17 cellular contexts compared by ENCODE assay signal in the genomic region with DNA sequence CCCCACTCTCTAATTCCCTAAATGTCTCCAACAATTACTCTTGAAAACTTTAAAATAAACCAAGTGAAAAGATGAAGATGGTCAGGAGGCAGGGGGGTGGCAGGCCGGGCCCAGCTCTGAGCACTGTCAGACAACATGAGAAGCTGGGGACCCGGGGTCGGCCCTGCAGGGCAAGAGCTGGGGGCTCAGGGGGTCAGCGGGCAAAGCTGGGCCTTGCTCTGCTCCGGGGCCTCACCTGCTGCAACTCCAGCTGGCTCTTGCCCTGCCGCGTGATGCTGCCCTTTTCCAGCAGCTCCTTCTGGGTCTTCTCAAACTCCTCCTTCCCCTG. TPM values are rescaled to one million over a fixed set of nuclear protein-coding genes. Genes with fewer than 3 reads are reported as not detected.
DNase-seq lines count a peak whose midpoint lies in the region; ATAC-seq and TF ChIP-seq lines count a peak whose summit lies in the region.
"Had no signal": no experiment of that assay in that cellular context is flagged by ENCODE, and none has a peak within 500 bp of the region (broad histone marks: within the 10 kb centered on the region; RNA-seq: fewer than 3 reads in every experiment).

No MANE protein-coding gene starts in this region.

- no peaks in the 10 kb centered on the region for H3K9me3 Mint-ChIP-seq in Calu3 (ENCODE audit: low read depth, unreplicated experiment)
- H3K9me3 Mint-ChIP-seq: nephron progenitor cell; T-helper 1 cell treated with Interleukin-12 subunit alpha and Interleukin-12 subunit beta and Interleukin-4 antibody, amounts not matched to agents 30 μg/mL and 1 μg/mL, for 36 hours had no signal

- no peak overlapping the region for H3K4me3 Mint-ChIP-seq in Calu3 (ENCODE audit: low read depth, unreplicated experiment)
- no peak overlapping the region for H3K4me3 Mint-ChIP-seq in T-helper 17 cell
- H3K4me3 Mint-ChIP-seq: activated CD8-positive, alpha-beta memory T cell treated with anti-CD3 and anti-CD28 coated beads, Interleukin-2, amount 10 ng/mL, durations not matched to agents 7 days and 5 days; nephron progenitor cell; T-helper 1 cell treated with Interleukin-12 subunit alpha and Interleukin-12 subunit beta and Interleukin-4 antibody, amounts not matched to agents 30 μg/mL and 1 μg/mL, for 36 hours had no signal

- H3K27ac ChIP-seq in gastroesophageal sphincter: peak overlapping the region in 3 of 4 donors; percentile 68 to 71 (median 71)

- DNase-seq in Calu3: no peak
- no peak for DNase-seq in T-helper 17 cell
- DNase-seq in NCI-H1694 (lab: John Stamatoyannopoulos, UW): no peak
- DNase-seq in NCI-H748 (lab: John Stamatoyannopoulos, UW; ENCODE audit: unreplicated experiment): no peak
- no peak for DNase-seq in left colon
- DNase-seq: activated gamma-delta T cell; NCI-H2171; NK-92 treated with Interleukin-12 subunit alpha and Interleukin-12 subunit beta, amount 100 ng/mL, for 24 hours had no signal

- H3K4me3 ChIP-seq in gastroesophageal sphincter (no peak overlapping the region), skeletal muscle satellite cell (ENCODE audit: low read length) (no peak overlapping the region)
- H3K4me3 ChIP-seq: HAP-1 had no signal

- H3K36me3 Mint-ChIP-seq in Calu3 (ENCODE audit: insufficient read depth, unreplicated experiment): peaks cover 83% of the 10 kb centered on the region
- no peaks in the 10 kb centered on the region for H3K36me3 Mint-ChIP-seq in T-helper 17 cell (ENCODE audit: low read depth)
- H3K36me3 Mint-ChIP-seq: activated CD8-positive, alpha-beta memory T cell treated with anti-CD3 and anti-CD28 coated beads, Interleukin-2, amount 10 ng/mL, durations not matched to agents 7 days and 5 days had no signal

- ATAC-seq in T-helper 17 cell (no peak), gastroesophageal sphincter (no peak), left colon (no peak), HG03565 (IDR thresholded peaks at IDR 0.05; ENCODE audit: unreplicated experiment) (no peak)

- no peak for TF ChIP-seq EP300 in gastroesophageal sphincter (IDR thresholded peaks at IDR 0.05)

- TF ChIP-seq CTCF in Calu3 (IDR thresholded peaks at IDR 0.05; ENCODE audit: unreplicated experiment): no peak
- no peak for TF ChIP-seq CTCF in gastroesophageal sphincter (IDR thresholded peaks at IDR 0.05)

- peak overlapping the region; percentile 13 for H3K9ac ChIP-seq in skeletal muscle satellite cell (ENCODE audit: low read depth, low read length)

- intact Hi-C loops in Calu3 (cut with micrococcal nuclease; ENCODE audit: unreplicated experiment) (loop anchor here (1.0 to 5.0 kb wide), 2 partner anchors 74 to 152 kb away; no protein-coding TSS in a partner anchor), left colon (cut with DNase I, micrococcal nuclease) (loop anchor here (5.0 to 10.0 kb wide), 2 partner anchors 154 to 161 kb away; no protein-coding TSS in a partner anchor)

- CTCF ChIA-PET in Calu3 (lab: Charles Lee): interaction anchor here (0.6 to 1.7 kb wide), 13 partner anchors 9 to 179 kb away, joined by 3 to 26 read pairs (median 4); no protein-coding TSS in a partner anchor

- H3K4me1 ChIP-seq in gastroesophageal sphincter: peaks cover 5 to 47% (median 26%) of the 10 kb centered on the region in 3 donors
- H3K4me1 ChIP-seq in skeletal muscle satellite cell (ENCODE audit: control insufficient read depth, insufficient read depth, low read length): peaks cover 19% of the 10 kb centered on the region
- H3K4me1 ChIP-seq: HAP-1 had no signal

- H3K4me2 ChIP-seq in skeletal muscle satellite cell (ENCODE audit: low read length): no peak overlapping the region

- TF ChIP-seq POLR2A in gastroesophageal sphincter (IDR thresholded peaks at IDR 0.05): no peak

- H3K27me3 Mint-ChIP-seq in Calu3 (ENCODE audit: unreplicated experiment) (no peaks in the 10 kb centered on the region), T-helper 17 cell (no peaks in the 10 kb centered on the region)

- H3K27ac Mint-ChIP-seq in Calu3 (ENCODE audit: unreplicated experiment) (peak overlapping the region; percentile 39), T-helper 17 cell (peak overlapping the region; percentile 59)
- H3K27ac Mint-ChIP-seq: activated CD8-positive, alpha-beta memory T cell treated with anti-CD3 and anti-CD28 coated beads, Interleukin-2, amount 10 ng/mL, durations not matched to agents 7 days and 5 days; T-helper 1 cell treated with Interleukin-12 subunit alpha and Interleukin-12 subunit beta and Interleukin-4 antibody, amounts not matched to agents 30 μg/mL and 1 μg/mL, for 36 hours had no signal

- H3K27me3 ChIP-seq in gastroesophageal sphincter (no peaks in the 10 kb centered on the region), skeletal muscle satellite cell (ENCODE audit: control insufficient read depth, insufficient read depth, low read length) (no peaks in the 10 kb centered on the region)

- H3K36me3 ChIP-seq in gastroesophageal sphincter: peaks cover 0 to 80% of the 10 kb centered on the region in 2 donors
- peaks cover 87% of the 10 kb centered on the region for H3K36me3 ChIP-seq in skeletal muscle satellite cell (ENCODE audit: insufficient read depth, low read length)

- BruUV-seq in Calu3 (replicated peaks; lab: Mats Ljungman, UMichigan): no TSS peak

- H3K4me1 Mint-ChIP-seq in Calu3 (ENCODE audit: low read depth, unreplicated experiment) (peaks cover 14% of the 10 kb centered on the region), T-helper 17 cell (peaks cover 7% of the 10 kb centered on the region)

- WGBS in gastroesophageal sphincter (ENCODE audit: low coverage in 1 of 2), 2 donors: 17% methylated on average over 2 of the region's 7 CpGs; no CpG with 5 or more reads in 1 of the 2 donors

- H3K9me3 ChIP-seq in T-helper 17 cell (ENCODE audit: control insufficient read depth, low read length, poor library complexity, severe bottlenecking) (no peaks in the 10 kb centered on the region), gastroesophageal sphincter (no peaks in the 10 kb centered on the region), skeletal muscle satellite cell (replicated peaks; ENCODE audit: low read length) (no peaks in the 10 kb centered on the region)
- H3K9me3 ChIP-seq: HAP-1 had no signal

RNA-seq across cellular contexts. Expression of gene CTRB1, which starts 14.8 kb away (rescaled TPM):
- not detected in 2 replicates for total RNA-seq in Calu3 (2022)
- not detected for total RNA-seq in T-helper 17 cell
- not detected for total RNA-seq in gastroesophageal sphincter
- not detected in 2 replicates for total RNA-seq in skeletal muscle satellite cell (2012; rRNA removed)
- 1 to 10 TPM in 1 of 2 donors, not detected in 1; 2.4 TPM for total RNA-seq in left colon
- total RNA-seq: activated CD8-positive, alpha-beta memory T cell treated with anti-CD3 and anti-CD28 coated beads, Interleukin-2, amount 10 ng/mL, durations not matched to agents 7 days and 5 days; liver; Right ventricle myocardium superior had no signal

RNA-seq across cellular contexts. Expression of gene BCAR1, which starts 17.8 kb away (rescaled TPM):
- total RNA-seq in Calu3 (2022) (153 and 168 TPM in 2 replicates), T-helper 17 cell (under 1 TPM in 1 of 2 donors, not detected in 1; 0.50 TPM), gastroesophageal sphincter (10 to 100 TPM; 34.6 to 63.7 (median 37.0) TPM), left colon (100 to 1,000 TPM; 139 to 145 TPM)
- total RNA-seq in skeletal muscle satellite cell (2012; rRNA removed): 40.3 and 49.4 TPM in 2 replicates

RNA-seq across cellular contexts. Expression of gene CTRB2, which starts 26.6 kb away (rescaled TPM):
- total RNA-seq in Calu3 (2022) (0.76 TPM in 1 of 2 replicates, not detected in the other), T-helper 17 cell (not detected), gastroesophageal sphincter (not detected), left colon (1 to 10 TPM in 1 of 2 donors, not detected in 1; 6.1 TPM)
- not detected in 2 replicates for total RNA-seq in skeletal muscle satellite cell (2012; rRNA removed)
- total RNA-seq: activated CD8-positive, alpha-beta memory T cell treated with anti-CD3 and anti-CD28 coated beads, Interleukin-2, amount 10 ng/mL, durations not matched to agents 7 days and 5 days; Right ventricle myocardium superior had no signal

Comparison
In these comparisons a context has a peak if more than half of its experiments do, and no peak if none do; other contexts are left out.
1. RNA of gene BCAR1, which starts 17.8 kb away (total RNA-seq): 153 to 168 TPM in Calu3, 139 to 145 TPM in left colon and 34.6 to 63.7 TPM in gastroesophageal sphincter; 0.50 TPM in T-helper 17 cell; every median in the first group is over 10 times any median in the second.